ENCODE assay signal across 12 cellular contexts in genomic region chr9:92948632-92949031, GRCh38. TPM values are rescaled to one million over a fixed set of nuclear protein-coding genes. Genes with fewer than 3 reads are reported as not detected.
DNase-seq lines count a peak whose midpoint lies in the region; ATAC-seq and TF ChIP-seq lines count a peak whose summit lies in the region.
"Had no signal": no experiment of that assay in that cellular context is flagged by ENCODE, and none has a peak within 500 bp of the region (broad histone marks: within the 10 kb centered on the region; RNA-seq: fewer than 3 reads in every experiment).

No MANE protein-coding gene starts in this region.

- H3K4me1 Mint-ChIP-seq in activated CD4-positive, alpha-beta T cell treated with anti-CD3 and anti-CD28 coated beads, Interleukin-2, amount 10 ng/mL, durations not matched to agents 24 days and 14 days = peaks cover 27% of the 10 kb centered on the region
- peaks cover 36% of the 10 kb centered on the region for H3K4me1 Mint-ChIP-seq in activated naive CD8-positive, alpha-beta T cell treated with anti-CD3 and anti-CD28 coated beads, Interleukin-2, amount 50 U/mL, for 24 hours
- H3K4me1 Mint-ChIP-seq in nephron progenitor cell = peaks cover 20% of the 10 kb centered on the region

- peak overlapping the region; percentile 88 for H3K4me3 Mint-ChIP-seq in activated CD4-positive, alpha-beta T cell treated with anti-CD3 and anti-CD28 coated beads, Interleukin-2, amount 10 ng/mL, durations not matched to agents 24 days and 14 days
- peak overlapping the region; percentile 81 for H3K4me3 Mint-ChIP-seq in activated naive CD8-positive, alpha-beta T cell treated with anti-CD3 and anti-CD28 coated beads, Interleukin-2, amount 50 U/mL, for 24 hours
- peak overlapping the region; percentile 90 for H3K4me3 Mint-ChIP-seq in nephron progenitor cell

- no peaks in the 10 kb centered on the region for H3K9me3 Mint-ChIP-seq in activated CD4-positive, alpha-beta T cell treated with anti-CD3 and anti-CD28 coated beads, Interleukin-2, amount 10 ng/mL, durations not matched to agents 24 days and 14 days
- H3K9me3 Mint-ChIP-seq in activated naive CD8-positive, alpha-beta T cell treated with anti-CD3 and anti-CD28 coated beads, Interleukin-2, amount 50 U/mL, for 24 hours = no peaks in the 10 kb centered on the region
- peaks cover 18% of the 10 kb centered on the region for H3K9me3 Mint-ChIP-seq in nephron progenitor cell

- intact Hi-C loops in activated CD4-positive, alpha-beta T cell treated with anti-CD3 and anti-CD28 coated beads, Interleukin-2, amount 10 ng/mL, durations not matched to agents 24 days and 14 days (cut with micrococcal nuclease) = no loop called here

- ATAC-seq in activated naive CD8-positive, alpha-beta T cell treated with anti-CD3 and anti-CD28 coated beads, Interleukin-2, amount 50 U/mL, for 24 hours = no peak
- ATAC-seq: upper lobe of right lung had no signal

- DNase-seq in activated CD4-positive, alpha-beta T cell treated with anti-CD3 and anti-CD28 coated beads, Interleukin-2, amount 10 ng/mL, durations not matched to agents 24 days and 14 days = no peak
- no peak for DNase-seq in activated CD4-positive, alpha-beta T cell treated with anti-CD3 and anti-CD28 coated beads, Interleukin-2, amount 50 U/mL, for 4 hours
- DNase-seq in NCI-H69 (lab: John Stamatoyannopoulos, UW) (peak; percentile 48), nephron progenitor cell (no peak), NCI-H2081 treated with DMSO at 0.1 percent for 48 hours (lab: John Stamatoyannopoulos, UW) (no peak), NCI-H1417 treated with DMSO at 0.1 percent for 48 hours (lab: John Stamatoyannopoulos, UW) (no peak), H4 (ENCODE audit: low spot score) (no peak)
- no peak for DNase-seq in activated naive CD8-positive, alpha-beta T cell treated with anti-CD3 and anti-CD28 coated beads, Interleukin-2, amount 50 U/mL, for 24 hours
- DNase-seq: activated CD4-positive, alpha-beta T cell treated with anti-CD3 and anti-CD28 coated beads for 48 hours; NCI-H2029 treated with DMSO at 0.1 percent for 48 hours; NCI-H446 treated with DMSO at 0.1 percent for 48 hours had no signal

- H3K36me3 Mint-ChIP-seq in activated CD4-positive, alpha-beta T cell treated with anti-CD3 and anti-CD28 coated beads, Interleukin-2, amount 10 ng/mL, durations not matched to agents 24 days and 14 days (ENCODE audit: low read depth) = peaks cover 2% of the 10 kb centered on the region
- H3K36me3 Mint-ChIP-seq in activated naive CD8-positive, alpha-beta T cell treated with anti-CD3 and anti-CD28 coated beads, Interleukin-2, amount 50 U/mL, for 24 hours (ENCODE audit: low read depth) = no peaks in the 10 kb centered on the region
- H3K36me3 Mint-ChIP-seq in nephron progenitor cell (ENCODE audit: low read depth) = peaks cover 9% of the 10 kb centered on the region

- TF ChIP-seq CTCF in nephron progenitor cell (IDR thresholded peaks at IDR 0.05) = no peak

- H3K27me3 Mint-ChIP-seq in activated CD4-positive, alpha-beta T cell treated with anti-CD3 and anti-CD28 coated beads, Interleukin-2, amount 10 ng/mL, durations not matched to agents 24 days and 14 days = peaks cover 14% of the 10 kb centered on the region
- H3K27me3 Mint-ChIP-seq in activated naive CD8-positive, alpha-beta T cell treated with anti-CD3 and anti-CD28 coated beads, Interleukin-2, amount 50 U/mL, for 24 hours = peaks cover 5% of the 10 kb centered on the region
- H3K27me3 Mint-ChIP-seq in nephron progenitor cell (ENCODE audit: low read depth, poor library complexity) = peaks cover 4% of the 10 kb centered on the region

- H3K27ac Mint-ChIP-seq in activated CD4-positive, alpha-beta T cell treated with anti-CD3 and anti-CD28 coated beads, Interleukin-2, amount 10 ng/mL, durations not matched to agents 24 days and 14 days = no peak overlapping the region
- H3K27ac Mint-ChIP-seq in activated naive CD8-positive, alpha-beta T cell treated with anti-CD3 and anti-CD28 coated beads, Interleukin-2, amount 50 U/mL, for 24 hours = no peak overlapping the region
- no peak overlapping the region for H3K27ac Mint-ChIP-seq in nephron progenitor cell

RNA-seq across cellular contexts. Expression of gene FGD3, which starts 1.3 kb away (rescaled TPM):
- total RNA-seq in activated CD4-positive, alpha-beta T cell treated with anti-CD3 and anti-CD28 coated beads, Interleukin-2, amount 10 ng/mL, durations not matched to agents 24 days and 14 days = 39.5 and 39.7 TPM in 2 replicates
- total RNA-seq in H4 (2014; rRNA removed; shearing (Covaris generic)) = not detected in 2 replicates

Comparison
In these comparisons a context has a peak if more than half of its experiments do, and no peak if none do; other contexts are left out.
1. RNA of gene FGD3, which starts 1.3 kb away (total RNA-seq): 39.5 to 39.7 TPM in activated CD4-positive, alpha-beta T cell treated with anti-CD3 and anti-CD28 coated beads, Interleukin-2, amount 10 ng/mL, durations not matched to agents 24 days and 14 days; not detected in H4; every median in the first group is over 10 times any median in the second.
2. Peak in every context shown above with its lines, with median percentiles within 50 percentile points of each other: H3K4me3 Mint-ChIP-seq.